11 cellular contexts compared by ENCODE assay signal in genomic region chr14:32561520-32561919, GRCh38.
A peak's percentile ranks its signal among the peaks of the same experiment; 100 is the strongest.
DNase-seq lines count a peak whose midpoint lies in the region; TF ChIP-seq lines count a peak whose summit lies in the region.
"Had no signal": no experiment of that assay in that cellular context is flagged by ENCODE, and none has a peak within 500 bp of the region (broad histone marks: within the 10 kb centered on the region; RNA-seq: fewer than 3 reads in every experiment).

No MANE protein-coding gene starts in this region.

- intact Hi-C loops in PC-9 (cut with micrococcal nuclease; ENCODE audit: unreplicated experiment), result loop anchor here (2.0 to 10.0 kb wide), 4 partner anchors 89 to 627 kb away; partner anchors contain the start of gene ARHGAP5

- no peak for TF ChIP-seq CTCF in BJ (IDR thresholded peaks at IDR 0.05; ENCODE audit: insufficient read depth, low read depth, low read length)
- TF ChIP-seq CTCF in PC-9 (conservative IDR thresholded peaks at IDR 0.05), result no peak
- no peak for TF ChIP-seq CTCF in fibroblast of pulmonary artery (IDR thresholded peaks at IDR 0.05; ENCODE audit: low read length, missing control alignments)

- no peak overlapping the region for H3K27ac ChIP-seq in PC-9
- H3K27ac ChIP-seq: thoracic aorta had no signal

- no peaks in the 10 kb centered on the region for H3K27me3 ChIP-seq in BJ (ENCODE audit: control insufficient read depth, insufficient read depth, low read length)
- H3K27me3 ChIP-seq in PC-9 (ENCODE audit: insufficient read depth, low read depth), result no peaks in the 10 kb centered on the region

- no peaks in the 10 kb centered on the region for H3K9me2 ChIP-seq in PC-9 (ENCODE audit: insufficient read depth)

- BruUV-seq in PC-9 (replicated peaks; lab: Mats Ljungman, UMichigan), result no TSS peak

- no peaks in the 10 kb centered on the region for H3K36me3 ChIP-seq in BJ (ENCODE audit: control insufficient read depth, insufficient read depth, low read length)
- H3K36me3 ChIP-seq in PC-9 (ENCODE audit: low read depth), result no peaks in the 10 kb centered on the region
- H3K36me3 ChIP-seq: thoracic aorta had no signal

- H3K4me3 ChIP-seq in BJ (ENCODE audit: low read depth, low read length), result no peak overlapping the region
- no peak overlapping the region for H3K4me3 ChIP-seq in PC-9
- no peak overlapping the region for H3K4me3 ChIP-seq in fibroblast of pulmonary artery (replicated peaks; ENCODE audit: low read depth, low read length)
- H3K4me3 ChIP-seq: thoracic aorta had no signal

- no peaks in the 10 kb centered on the region for H3K4me1 ChIP-seq in PC-9 (replicated peaks; ENCODE audit: insufficient read depth)

- no peaks in the 10 kb centered on the region for H3K79me2 ChIP-seq in PC-9 (ENCODE audit: low read depth)

- POLR2A ChIA-PET in BJ (lab: Charles Lee), result no interaction called here
- POLR2A ChIA-PET in PC-9 (lab: Charles Lee; ENCODE audit: unreplicated experiment), result no interaction called here

- no peak overlapping the region for H2AFZ ChIP-seq in PC-9

- H3K9me3 ChIP-seq in PC-9 (ENCODE audit: insufficient read depth, low read depth), result no peaks in the 10 kb centered on the region
- H3K9me3 ChIP-seq: thoracic aorta had no signal

- CTCF ChIA-PET in BJ (lab: Yijun Ruan, JAX), result interaction anchor here (1.3 to 3.3 kb wide), 4 partner anchors 15 to 308 kb away, joined by 3 to 27 read pairs (median 7); no protein-coding TSS in a partner anchor
- CTCF ChIA-PET in PC-9 (lab: Charles Lee), result no interaction called here

- peak; percentile 92 for DNase-seq in BJ (ENCODE audit: low read depth)
- DNase-seq in PC-9, result peak; percentile 0 to 68
- peak; percentile 54 for DNase-seq in fibroblast of pulmonary artery (ENCODE audit: low read depth)
- DNase-seq in non-pigmented ciliary epithelial cell (ENCODE audit: low read depth), result peak; percentile 28
- DNase-seq in NCI-H1417 (lab: John Stamatoyannopoulos, UW), result no peak
- DNase-seq in NCI-H510A (lab: John Stamatoyannopoulos, UW), result no peak
- DNase-seq in activated effector memory CD4-positive, alpha-beta T cell treated with Interleukin-2 at 50 U/mL for 16 hours, result no peak
- DNase-seq in NCI-H748 (lab: John Stamatoyannopoulos, UW; ENCODE audit: unreplicated experiment), result no peak
- DNase-seq: CD4-positive, alpha-beta T cell; NCI-H2227 treated with DMSO at 0.1 percent for 48 hours had no signal

- H3F3A ChIP-seq in PC-9 (ENCODE audit: insufficient read depth, low read depth), result no peaks in the 10 kb centered on the region

- no peak overlapping the region for H3K4me2 ChIP-seq in PC-9

- no peaks in the 10 kb centered on the region for H4K20me1 ChIP-seq in PC-9 (ENCODE audit: insufficient read depth)

Comparison
In these comparisons a context has a peak if more than half of its experiments do, and no peak if none do; other contexts are left out.
1. DNase-seq: peak in BJ (single experiment), PC-9 (2 of 2), fibroblast of pulmonary artery (single experiment) and non-pigmented ciliary epithelial cell (single experiment); none in NCI-H1417 (0 of 3), NCI-H510A (single experiment), activated effector memory CD4-positive, alpha-beta T cell treated with Interleukin-2 at 50 U/mL for 16 hours (single experiment) and NCI-H748 (single experiment).